ENCODE assay signal across 23 cellular contexts in genomic region chr6:167948716-167949115, GRCh38. TPM values are rescaled to one million over a fixed set of nuclear protein-coding genes. Genes with fewer than 3 reads are reported as not detected.
"Had no signal": no experiment of that assay in that cellular context is flagged by ENCODE, and none has a peak within 500 bp of the region (broad histone marks: within the 10 kb centered on the region; RNA-seq: fewer than 3 reads in every experiment).

No MANE protein-coding gene starts in this region.

- H3K9me3 Mint-ChIP-seq: activated naive CD4-positive, alpha-beta T cell treated with anti-CD3 and anti-CD28 coated beads, Interleukin-2, amount 50 U/mL, for 24 hours; natural killer cell treated with Interleukin-12 subunit alpha and Interleukin-12 subunit beta and Interleukin-15 and Interleukin-18, amount 100 ng/mL, for 72 hours; stimulated activated naive B cell treated with anti-CD40 and anti-IgM and Interleukin-4, amounts not matched to agents 10 μg/mL and 1 μg/mL and 100 μg/mL, for 72 hours; T-cell had no signal

- H3K27me3 Mint-ChIP-seq: activated naive CD4-positive, alpha-beta T cell treated with anti-CD3 and anti-CD28 coated beads, Interleukin-2, amount 50 U/mL, for 24 hours; natural killer cell treated with Interleukin-12 subunit alpha and Interleukin-12 subunit beta and Interleukin-15 and Interleukin-18, amount 100 ng/mL, for 72 hours; stimulated activated naive B cell treated with anti-CD40 and anti-IgM and Interleukin-4, amounts not matched to agents 10 μg/mL and 1 μg/mL and 100 μg/mL, for 72 hours; T-cell had no signal

- H3K4me3 ChIP-seq: lower lobe of right lung, transverse colon, vagina had no signal

- H3K4me1 ChIP-seq: lower lobe of right lung, vagina had no signal

- H3K9me3 ChIP-seq: lower lobe of right lung, transverse colon, vagina had no signal

- ATAC-seq: foreskin keratinocyte; lower lobe of right lung; natural killer cell treated with Interleukin-12 subunit alpha and Interleukin-12 subunit beta and Interleukin-15 and Interleukin-18, amount 100 ng/mL, for 72 hours; sciatic nerve; stimulated activated naive B cell treated with anti-CD40 and anti-IgM and Interleukin-4, amounts not matched to agents 10 μg/mL and 1 μg/mL and 100 μg/mL, for 72 hours; T-cell had no signal

- DNase-seq: activated CD4-positive, alpha-beta T cell treated with anti-CD3 and anti-CD28 coated beads for 1 hour; activated CD4-positive, alpha-beta T cell treated with anti-CD3 and anti-CD28 coated beads, Interleukin-2, amount 50 U/mL, for 1 hour; activated gamma-delta T cell treated with Interleukin-2 at 50 U/mL for 16 hours; activated T-cell treated with anti-CD3 and anti-CD28 coated beads, Interleukin-2, amount 50 U/mL, for 1 hour; anterior cingulate cortex; cortex of kidney; effector CD4-positive, alpha-beta T cell; erythroblast; foreskin keratinocyte; kidney; lower lobe of right lung; small intestine; stimulated activated CD4-positive, alpha-beta T cell treated with anti-CD3 and anti-CD28 coated beads, Interleukin-2, amount 100 ng/mL, for 48 hours; stimulated activated CD8-positive, alpha-beta memory T cell treated with anti-CD3 and anti-CD28 coated beads, Interleukin-4, amount 100 ng/mL, for 48 hours; stimulated activated naive B cell treated with anti-CD40 and anti-IgM and Interleukin-4, amounts not matched to agents 10 μg/mL and 1 μg/mL and 100 μg/mL, for 72 hours; T-cell; transverse colon; WERI-Rb-1 had no signal

- H3K27ac ChIP-seq: foreskin keratinocyte, lower lobe of right lung, transverse colon, vagina, WERI-Rb-1 had no signal

- H3K27me3 ChIP-seq: foreskin keratinocyte, transverse colon, vagina had no signal

- H3K36me3 Mint-ChIP-seq: activated naive CD4-positive, alpha-beta T cell treated with anti-CD3 and anti-CD28 coated beads, Interleukin-2, amount 50 U/mL, for 24 hours; natural killer cell treated with Interleukin-12 subunit alpha and Interleukin-12 subunit beta and Interleukin-15 and Interleukin-18, amount 100 ng/mL, for 72 hours had no signal

- H3K27ac Mint-ChIP-seq: activated naive CD4-positive, alpha-beta T cell treated with anti-CD3 and anti-CD28 coated beads, Interleukin-2, amount 50 U/mL, for 24 hours; natural killer cell treated with Interleukin-12 subunit alpha and Interleukin-12 subunit beta and Interleukin-15 and Interleukin-18, amount 100 ng/mL, for 72 hours; stimulated activated naive B cell treated with anti-CD40 and anti-IgM and Interleukin-4, amounts not matched to agents 10 μg/mL and 1 μg/mL and 100 μg/mL, for 72 hours; T-cell had no signal

- H3K4me1 Mint-ChIP-seq: activated naive CD4-positive, alpha-beta T cell treated with anti-CD3 and anti-CD28 coated beads, Interleukin-2, amount 50 U/mL, for 24 hours; stimulated activated naive B cell treated with anti-CD40 and anti-IgM and Interleukin-4, amounts not matched to agents 10 μg/mL and 1 μg/mL and 100 μg/mL, for 72 hours; T-cell had no signal

- H3K4me3 Mint-ChIP-seq: activated naive CD4-positive, alpha-beta T cell treated with anti-CD3 and anti-CD28 coated beads, Interleukin-2, amount 50 U/mL, for 24 hours; natural killer cell treated with Interleukin-12 subunit alpha and Interleukin-12 subunit beta and Interleukin-15 and Interleukin-18, amount 100 ng/mL, for 72 hours; stimulated activated naive B cell treated with anti-CD40 and anti-IgM and Interleukin-4, amounts not matched to agents 10 μg/mL and 1 μg/mL and 100 μg/mL, for 72 hours; T-cell had no signal

RNA-seq across cellular contexts. Expression of gene KIF25, which starts 48.8 kb away (rescaled TPM):
- total RNA-seq: foreskin keratinocyte; glomerular endothelial cell; kidney; natural killer cell treated with Interleukin-12 subunit alpha and Interleukin-12 subunit beta and Interleukin-15 and Interleukin-18, amount 100 ng/mL, for 72 hours; T-cell; transverse colon; vagina had no signal
- polyA plus RNA-seq: foreskin keratinocyte had no signal
